Comparison of ENCODE assay signal across 1 cellular context in genomic region chr9:133694686-133695085, GRCh38.
TF ChIP-seq lines count a peak whose summit lies in the region.

No MANE protein-coding gene starts in this region.

TF ChIP-seq in IMR-90, 13 proteins besides CTCF, POLR2A, EP300 and RAD21 (continued from another document):
- TF ChIP-seq ELK1 (IDR thresholded peaks at IDR 0.05; ENCODE audit: borderline replicate concordance, low read depth, low read length) = no peak
